2 cellular contexts compared by ENCODE assay signal in the genomic region with DNA sequence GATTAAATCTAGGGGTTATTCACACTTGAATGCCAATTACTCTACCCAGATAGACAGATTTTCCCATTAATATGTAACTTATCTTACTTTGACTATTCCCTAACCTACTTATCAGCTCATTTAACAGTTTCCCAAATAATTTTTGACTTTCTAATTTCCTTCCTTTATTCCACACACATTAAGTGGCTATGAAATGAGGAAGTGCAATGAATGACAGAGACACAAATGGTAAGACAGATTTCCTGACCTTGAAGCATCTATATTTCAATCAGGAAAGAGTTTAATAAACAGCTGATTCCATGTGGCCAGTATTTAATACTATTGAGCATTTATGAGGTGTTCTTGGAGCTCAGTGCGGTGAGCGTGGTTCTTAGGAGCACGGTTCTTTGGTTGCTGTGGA.
TF ChIP-seq lines count a peak whose summit lies in the region.

No MANE protein-coding gene starts in this region.

TF ChIP-seq in GM23338, 12 proteins besides CTCF, POLR2A, EP300 and RAD21 (continued from another document):
- TF ChIP-seq, protein P1, sequence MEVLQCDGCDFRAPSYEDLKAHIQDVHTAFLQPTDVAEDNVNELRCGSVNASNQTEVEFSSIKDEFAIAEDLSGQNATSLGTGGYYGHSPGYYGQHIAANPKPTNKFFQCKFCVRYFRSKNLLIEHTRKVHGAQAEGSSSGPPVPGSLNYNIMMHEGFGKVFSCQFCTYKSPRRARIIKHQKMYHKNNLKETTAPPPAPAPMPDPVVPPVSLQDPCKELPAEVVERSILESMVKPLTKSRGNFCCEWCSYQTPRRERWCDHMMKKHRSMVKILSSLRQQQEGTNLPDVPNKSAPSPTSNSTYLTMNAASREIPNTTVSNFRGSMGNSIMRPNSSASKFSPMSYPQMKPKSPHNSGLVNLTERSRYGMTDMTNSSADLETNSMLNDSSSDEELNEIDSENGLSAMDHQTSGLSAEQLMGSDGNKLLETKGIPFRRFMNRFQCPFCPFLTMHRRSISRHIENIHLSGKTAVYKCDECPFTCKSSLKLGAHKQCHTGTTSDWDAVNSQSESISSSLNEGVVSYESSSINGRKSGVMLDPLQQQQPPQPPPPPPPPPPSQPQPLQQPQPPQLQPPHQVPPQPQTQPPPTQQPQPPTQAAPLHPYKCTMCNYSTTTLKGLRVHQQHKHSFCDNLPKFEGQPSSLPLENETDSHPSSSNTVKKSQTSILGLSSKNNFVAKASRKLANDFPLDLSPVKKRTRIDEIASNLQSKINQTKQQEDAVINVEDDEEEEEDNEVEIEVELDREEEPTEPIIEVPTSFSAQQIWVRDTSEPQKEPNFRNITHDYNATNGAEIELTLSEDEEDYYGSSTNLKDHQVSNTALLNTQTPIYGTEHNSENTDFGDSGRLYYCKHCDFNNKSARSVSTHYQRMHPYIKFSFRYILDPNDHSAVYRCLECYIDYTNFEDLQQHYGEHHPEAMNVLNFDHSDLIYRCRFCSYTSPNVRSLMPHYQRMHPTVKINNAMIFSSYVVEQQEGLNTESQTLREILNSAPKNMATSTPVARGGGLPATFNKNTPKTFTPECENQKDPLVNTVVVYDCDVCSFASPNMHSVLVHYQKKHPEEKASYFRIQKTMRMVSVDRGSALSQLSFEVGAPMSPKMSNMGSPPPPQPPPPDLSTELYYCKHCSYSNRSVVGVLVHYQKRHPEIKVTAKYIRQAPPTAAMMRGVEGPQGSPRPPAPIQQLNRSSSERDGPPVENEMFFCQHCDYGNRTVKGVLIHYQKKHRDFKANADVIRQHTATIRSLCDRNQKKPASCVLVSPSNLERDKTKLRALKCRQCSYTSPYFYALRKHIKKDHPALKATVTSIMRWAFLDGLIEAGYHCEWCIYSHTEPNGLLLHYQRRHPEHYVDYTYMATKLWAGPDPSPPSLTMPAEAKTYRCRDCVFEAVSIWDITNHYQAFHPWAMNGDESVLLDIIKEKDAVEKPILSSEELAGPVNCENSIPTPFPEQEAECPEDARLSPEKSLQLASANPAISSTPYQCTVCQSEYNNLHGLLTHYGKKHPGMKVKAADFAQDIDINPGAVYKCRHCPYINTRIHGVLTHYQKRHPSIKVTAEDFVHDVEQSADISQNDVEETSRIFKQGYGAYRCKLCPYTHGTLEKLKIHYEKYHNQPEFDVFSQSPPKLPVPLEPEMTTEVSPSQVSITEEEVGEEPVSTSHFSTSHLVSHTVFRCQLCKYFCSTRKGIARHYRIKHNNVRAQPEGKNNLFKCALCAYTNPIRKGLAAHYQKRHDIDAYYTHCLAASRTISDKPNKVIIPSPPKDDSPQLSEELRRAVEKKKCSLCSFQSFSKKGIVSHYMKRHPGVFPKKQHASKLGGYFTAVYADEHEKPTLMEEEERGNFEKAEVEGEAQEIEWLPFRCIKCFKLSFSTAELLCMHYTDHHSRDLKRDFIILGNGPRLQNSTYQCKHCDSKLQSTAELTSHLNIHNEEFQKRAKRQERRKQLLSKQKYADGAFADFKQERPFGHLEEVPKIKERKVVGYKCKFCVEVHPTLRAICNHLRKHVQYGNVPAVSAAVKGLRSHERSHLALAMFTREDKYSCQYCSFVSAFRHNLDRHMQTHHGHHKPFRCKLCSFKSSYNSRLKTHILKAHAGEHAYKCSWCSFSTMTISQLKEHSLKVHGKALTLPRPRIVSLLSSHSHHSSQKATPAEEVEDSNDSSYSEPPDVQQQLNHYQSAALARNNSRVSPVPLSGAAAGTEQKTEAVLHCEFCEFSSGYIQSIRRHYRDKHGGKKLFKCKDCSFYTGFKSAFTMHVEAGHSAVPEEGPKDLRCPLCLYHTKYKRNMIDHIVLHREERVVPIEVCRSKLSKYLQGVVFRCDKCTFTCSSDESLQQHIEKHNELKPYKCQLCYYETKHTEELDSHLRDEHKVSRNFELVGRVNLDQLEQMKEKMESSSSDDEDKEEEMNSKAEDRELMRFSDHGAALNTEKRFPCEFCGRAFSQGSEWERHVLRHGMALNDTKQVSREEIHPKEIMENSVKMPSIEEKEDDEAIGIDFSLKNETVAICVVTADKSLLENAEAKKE (CRISPR knock-in tag; IDR thresholded peaks at IDR 0.05), result no peak
- no peak for TF ChIP-seq EZH2phosphoT487 (IDR thresholded peaks at IDR 0.05; ENCODE audit: unreplicated experiment)

TF ChIP-seq in K562, 482 proteins besides CTCF, POLR2A, EP300 and RAD21 (continued from another document):
- TF ChIP-seq, protein P2, sequence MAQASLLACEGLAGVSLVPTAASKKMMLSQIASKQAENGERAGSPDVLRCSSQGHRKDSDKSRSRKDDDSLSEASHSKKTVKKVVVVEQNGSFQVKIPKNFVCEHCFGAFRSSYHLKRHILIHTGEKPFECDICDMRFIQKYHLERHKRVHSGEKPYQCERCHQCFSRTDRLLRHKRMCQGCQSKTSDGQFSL (CRISPR knock-in tag; IDR thresholded peaks at IDR 0.05), result no peak
- TF ChIP-seq, protein P2 (tag; IDR thresholded peaks at IDR 0.05), result no peak
- no peak for TF ChIP-seq FOXK1 (CRISPR knock-in tag; IDR thresholded peaks at IDR 0.05; ENCODE audit: borderline replicate concordance)
- TF ChIP-seq, protein P3, sequence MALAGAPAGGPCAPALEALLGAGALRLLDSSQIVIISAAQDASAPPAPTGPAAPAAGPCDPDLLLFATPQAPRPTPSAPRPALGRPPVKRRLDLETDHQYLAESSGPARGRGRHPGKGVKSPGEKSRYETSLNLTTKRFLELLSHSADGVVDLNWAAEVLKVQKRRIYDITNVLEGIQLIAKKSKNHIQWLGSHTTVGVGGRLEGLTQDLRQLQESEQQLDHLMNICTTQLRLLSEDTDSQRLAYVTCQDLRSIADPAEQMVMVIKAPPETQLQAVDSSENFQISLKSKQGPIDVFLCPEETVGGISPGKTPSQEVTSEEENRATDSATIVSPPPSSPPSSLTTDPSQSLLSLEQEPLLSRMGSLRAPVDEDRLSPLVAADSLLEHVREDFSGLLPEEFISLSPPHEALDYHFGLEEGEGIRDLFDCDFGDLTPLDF (CRISPR knock-in tag; IDR thresholded peaks at IDR 0.05), result no peak
